8 cellular contexts compared by ENCODE assay signal in genomic region chr2:74834234-74834805, GRCh38. TPM values are rescaled to one million over a fixed set of nuclear protein-coding genes. Genes with fewer than 3 reads are reported as not detected.
DNase-seq lines count a peak whose midpoint lies in the region; ATAC-seq and TF ChIP-seq lines count a peak whose summit lies in the region.
"Not testable (repeated sequence)": the region's sequence is repeated elsewhere in the genome, so short reads cannot be mapped to it uniquely, and the experiment has no call there.

No MANE protein-coding gene starts in this region.

- intact Hi-C loops in Caco-2 (cut with micrococcal nuclease; ENCODE audit: unreplicated experiment): loop anchor here (2.0 kb wide), 1 partner anchor 16 kb away; no protein-coding TSS in a partner anchor

- H3K27me3 Mint-ChIP-seq in Caco-2 (ENCODE audit: insufficient read depth, unreplicated experiment): not testable (repeated sequence)

- not testable (repeated sequence) for BruUV-seq in Caco-2 (replicated peaks; lab: Mats Ljungman, UMichigan)

- H3K4me1 ChIP-seq in Caco-2: peaks cover 19% of the 10 kb centered on the region
- H3K4me1 ChIP-seq in Peyer's patch: peaks cover 0 to 20% (median 0%) of the 10 kb centered on the region in 4 donors
- H3K4me1 ChIP-seq in esophagus (ENCODE audit: control insufficient read depth in 2 of 2, insufficient read depth in 2 of 2, low read length in 1 of 2); mesodermal cell (ENCODE audit: control insufficient read depth, insufficient read depth, low read length, poor library complexity, severe bottlenecking): not testable (repeated sequence)

- H3K27me3 ChIP-seq in Caco-2 (replicated peaks; ENCODE audit: control insufficient read depth, insufficient read depth, low read length); Peyer's patch; esophagus (ENCODE audit: control insufficient read depth in 1 of 2, insufficient read depth in 2 of 2, low read length in 2 of 2): not testable (repeated sequence)

- peaks cover 33% of the 10 kb centered on the region for H3K4me1 Mint-ChIP-seq in Caco-2 (ENCODE audit: low read depth, unreplicated experiment)

- not testable (repeated sequence) for H3K9me3 ChIP-seq in Caco-2; Peyer's patch; esophagus (ENCODE audit: control insufficient read depth in 2 of 2, insufficient read depth in 1 of 2, low read depth in 1 of 2, low read length in 1 of 2); mesodermal cell (ENCODE audit: control insufficient read depth, low read length)

- peak overlapping the region; percentile 44 for H3K27ac Mint-ChIP-seq in Caco-2 (ENCODE audit: unreplicated experiment)

- not testable (repeated sequence) for TF ChIP-seq POLR2A in Peyer's patch (IDR thresholded peaks at IDR 0.05)

- H3K36me3 ChIP-seq in Caco-2 (ENCODE audit: control insufficient read depth, insufficient read depth, low read length); Peyer's patch; esophagus (ENCODE audit: control insufficient read depth in 2 of 2, insufficient read depth in 2 of 2, low read length in 1 of 2); mesodermal cell (ENCODE audit: control insufficient read depth, insufficient read depth, low read length): not testable (repeated sequence)

- CTCF ChIA-PET in Caco-2 (lab: Charles Lee): interaction anchor here (1.2 to 1.4 kb wide), 3 partner anchors 10 to 21 kb away, joined by 3 to 10 read pairs (median 5); no protein-coding TSS in a partner anchor

- peak overlapping the region; percentile 92 for H3K4me3 Mint-ChIP-seq in Caco-2 (ENCODE audit: unreplicated experiment)

- WGBS in esophagus, 2 donors: 0 to 2% methylated on average over 50 to 53 of the region's 53 CpGs
- WGBS in mesodermal cell (ENCODE audit: insufficient coverage in 2 of 2), 2 experiments: 0% methylated on average over 44 to 46 of the region's 53 CpGs

- ATAC-seq in GM21528 (IDR thresholded peaks at IDR 0.05; ENCODE audit: low FRiP score, unreplicated experiment) (peak; percentile 12), HG03378 (IDR thresholded peaks at IDR 0.05; ENCODE audit: unreplicated experiment) (peak; percentile 0)

- peak; percentile 44 to 46 for DNase-seq in Caco-2
- DNase-seq in Peyer's patch: peak in 2 of 3 donors; percentile 53 to 64
- DNase-seq in activated effector memory CD4-positive, alpha-beta T cell treated with anti-CD3 and anti-CD28 coated beads, Interleukin-2, amount 50 U/mL, for 16 hours: peak; percentile 78
- peak; percentile 47 for DNase-seq in stimulated activated CD4-positive, alpha-beta T cell treated with anti-CD3 and anti-CD28 coated beads, Interleukin-4, amount 100 ng/mL, for 1 hour

- POLR2A ChIA-PET in Caco-2 (lab: Charles Lee): interaction anchor here (1.1 to 1.3 kb wide), 2 partner anchors 119 to 180 kb away, joined by 3 to 10 read pairs; partner anchors contain the start of gene SEMA4F

- H3K27ac ChIP-seq in Peyer's patch: peak overlapping the region; percentile 37 to 81 (median 72)
- H3K27ac ChIP-seq in esophagus (ENCODE audit: low read depth in 2 of 2, low read length in 1 of 2): peak overlapping the region; percentile 63 to 75
- H3K27ac ChIP-seq in mesodermal cell (ENCODE audit: low read depth, low read length, severe bottlenecking): peak overlapping the region; percentile 75

- TF ChIP-seq CTCF in Caco-2 (IDR thresholded peaks at IDR 0.05; ENCODE audit: insufficient read depth in 1 of 2, low read depth in 1 of 2, low read length in 1 of 2, severe bottlenecking in 1 of 2, unreplicated experiment in 1 of 2); Peyer's patch (IDR thresholded peaks at IDR 0.05): not testable (repeated sequence)

- H3K36me3 Mint-ChIP-seq in Caco-2 (ENCODE audit: insufficient read depth, unreplicated experiment): peaks cover 19% of the 10 kb centered on the region

- H3K9me3 Mint-ChIP-seq in Caco-2 (ENCODE audit: unreplicated experiment): not testable (repeated sequence)

- H3K4me3 ChIP-seq in Caco-2 (ENCODE audit: low read depth, low read length) (peak overlapping the region; percentile 80), Peyer's patch (peak overlapping the region; percentile 49 to 78 (median 64)), esophagus (ENCODE audit: low read depth in 1 of 2, low read length in 2 of 2) (peak overlapping the region; percentile 67 to 79), mesodermal cell (ENCODE audit: extremely low read depth, insufficient read depth, low read length, poor library complexity, severe bottlenecking) (peak overlapping the region; percentile 82)

RNA-seq across cellular contexts. Expression of gene HK2, which starts 0.4 kb away (rescaled TPM):
- 19.9 and 22.6 TPM in 2 replicates for total RNA-seq in Caco-2 (2022)
- 10 to 100 TPM in 3 of 4 donors, 1 to 10 TPM in 1; 9.9 to 39.9 (median 24.8) TPM for total RNA-seq in Peyer's patch
- 10 to 100 TPM; 11.8 to 18.0 TPM for polyA plus RNA-seq in esophagus
- 8.6 TPM for polyA plus RNA-seq in mesodermal cell (2013, experiment 1 of 2)
- polyA plus RNA-seq in mesodermal cell (2013, experiment 2 of 2): 8.7 TPM

Comparison
In these comparisons a context has a peak if more than half of its experiments do, and no peak if none do; other contexts are left out.
1. Peak in every context shown above with its lines: DNase-seq, ATAC-seq, H3K4me3 ChIP-seq and H3K27ac ChIP-seq.